ENCODE assay signal across 16 cellular contexts in genomic region chr9:34233691-34234090, GRCh38. TPM values are rescaled to one million over a fixed set of nuclear protein-coding genes. Genes with fewer than 3 reads are reported as not detected.
DNase-seq lines count a peak whose midpoint lies in the region; ATAC-seq and TF ChIP-seq lines count a peak whose summit lies in the region.
"Had no signal": no experiment of that assay in that cellular context is flagged by ENCODE, and none has a peak within 500 bp of the region (broad histone marks: within the 10 kb centered on the region; RNA-seq: fewer than 3 reads in every experiment).

No MANE protein-coding gene starts in this region.

- peak overlapping the region; percentile 11 to 77 (median 56) for H3K27ac Mint-ChIP-seq in CD4-positive, CD25-positive, alpha-beta regulatory T cell
- peak overlapping the region; percentile 18 for H3K27ac Mint-ChIP-seq in endodermal cell
- H3K27ac Mint-ChIP-seq: activated B cell treated with CpG ODN at 0.5 μM for 24 hours had no signal

- peaks cover 20% of the 10 kb centered on the region for H3K36me3 Mint-ChIP-seq in CD4-positive, CD25-positive, alpha-beta regulatory T cell
- peaks cover 30% of the 10 kb centered on the region for H3K36me3 Mint-ChIP-seq in endodermal cell (ENCODE audit: low read depth)

- no peaks in the 10 kb centered on the region for H3K4me1 ChIP-seq in CD4-positive, CD25-positive, alpha-beta regulatory T cell (ENCODE audit: control insufficient read depth, insufficient read depth, low read length, poor library complexity, severe bottlenecking)
- H3K4me1 ChIP-seq in IMR-90 (ENCODE audit: control insufficient read depth, insufficient read depth, low read length): no peaks in the 10 kb centered on the region; the same call in 1 of the 2 replicates
- no peaks in the 10 kb centered on the region for H3K4me1 ChIP-seq in endodermal cell (ENCODE audit: control insufficient read depth, insufficient read depth, low read length)
- H3K4me1 ChIP-seq in lung (ENCODE audit: control insufficient read depth in 2 of 2, insufficient read depth in 2 of 2, low read length in 2 of 2): peaks cover 0 to 10% of the 10 kb centered on the region in 2 donors

- 50 to 100% methylated on average over 1 of the region's 1 CpG for WGBS in IMR-90 (ENCODE audit: extremely low coverage in 2 of 2, insufficient read length in 1 of 2), 2 experiments
- 88 to 90% methylated on average over 1 of the region's 1 CpG for WGBS in endodermal cell (ENCODE audit: insufficient coverage in 1 of 2, insufficient read length in 1 of 2), 2 experiments
- WGBS in lung, 2 donors: 83 to 84% methylated on average over 1 of the region's 1 CpG

- no peaks in the 10 kb centered on the region for H3K27me3 ChIP-seq in CD4-positive, CD25-positive, alpha-beta regulatory T cell (ENCODE audit: control insufficient read depth, insufficient read depth, low read length)
- H3K27me3 ChIP-seq in IMR-90 (ENCODE audit: control insufficient read depth, insufficient read depth, low read length) (no peaks in the 10 kb centered on the region), endodermal cell (ENCODE audit: control insufficient read depth, insufficient read depth, low read length, poor library complexity, severe bottlenecking) (no peaks in the 10 kb centered on the region), lung (ENCODE audit: control insufficient read depth, insufficient read depth) (no peaks in the 10 kb centered on the region)
- H3K27me3 ChIP-seq: MG63 had no signal

- H3K9me3 ChIP-seq in CD4-positive, CD25-positive, alpha-beta regulatory T cell (ENCODE audit: control insufficient read depth in 2 of 2, low read length in 2 of 2): no peaks in the 10 kb centered on the region
- H3K9me3 ChIP-seq in IMR-90 (ENCODE audit: control insufficient read depth, insufficient read depth, low read length): no peaks in the 10 kb centered on the region
- H3K9me3 ChIP-seq in endodermal cell (ENCODE audit: control insufficient read depth, low read length): no peaks in the 10 kb centered on the region
- H3K9me3 ChIP-seq in lung (ENCODE audit: control insufficient read depth in 2 of 2, insufficient read depth in 1 of 2, low read length in 1 of 2): no peaks in the 10 kb centered on the region
- H3K9me3 ChIP-seq: MG63 had no signal

- no peak overlapping the region for H3K4me3 ChIP-seq in CD4-positive, CD25-positive, alpha-beta regulatory T cell (ENCODE audit: low read depth, low read length)
- no peak overlapping the region for H3K4me3 ChIP-seq in IMR-90 (ENCODE audit: insufficient read depth, low read depth, low read length)
- no peak overlapping the region for H3K4me3 ChIP-seq in endodermal cell (ENCODE audit: low read length)
- no peak overlapping the region for H3K4me3 ChIP-seq in lung
- H3K4me3 ChIP-seq: MG63 had no signal

- POLR2A ChIA-PET in IMR-90 (lab: Charles Lee; ENCODE audit: unreplicated experiment): no interaction called here

- ATAC-seq in CD4-positive, CD25-positive, alpha-beta regulatory T cell (ENCODE audit: low read depth in 2 of 2): no peak
- ATAC-seq in IMR-90 (ENCODE audit: low read depth) (peak; percentile 86), lung (ENCODE audit: insufficient read depth, low FRiP score) (peak; percentile 47), GM21528 (IDR thresholded peaks at IDR 0.05; ENCODE audit: low FRiP score, unreplicated experiment) (no peak)
- ATAC-seq: HepG2 had no signal

- peaks cover 6 to 32% (median 20%) of the 10 kb centered on the region in 4 donors for H3K4me1 Mint-ChIP-seq in CD4-positive, CD25-positive, alpha-beta regulatory T cell
- no peaks in the 10 kb centered on the region for H3K4me1 Mint-ChIP-seq in endodermal cell
- H3K4me1 Mint-ChIP-seq: activated B cell treated with CpG ODN at 0.5 μM for 24 hours had no signal

- dilution Hi-C loops in IMR-90 (cut with HindIII; ENCODE audit: low sequenced_read_pairs, unreplicated experiment): no loop called here

- no peak overlapping the region for H3K23ac ChIP-seq in IMR-90 (ENCODE audit: low read depth, low read length)

- no peak for TF ChIP-seq POLR2A in IMR-90 (IDR thresholded peaks at IDR 0.05; ENCODE audit: low read depth, low read length)

- H2BK5ac ChIP-seq in IMR-90 (ENCODE audit: low read depth, low read length, poor library complexity, severe bottlenecking): no peak overlapping the region

- H4K8ac ChIP-seq in IMR-90 (ENCODE audit: low read depth in 2 of 2, low read length in 2 of 2): no peak overlapping the region

- no peak for DNase-seq in CD4-positive, CD25-positive, alpha-beta regulatory T cell
- peak; percentile 60 for DNase-seq in IMR-90
- DNase-seq in endodermal cell: no peak
- DNase-seq in lung (ENCODE audit: low spot score): no peak
- no peak for DNase-seq in SHP77 treated with DMSO at 0.1 percent for 48 hours (lab: John Stamatoyannopoulos, UW)
- no peak for DNase-seq in SW 1271 (lab: John Stamatoyannopoulos, UW)
- DNase-seq in hepatic stellate cell (ENCODE audit: low spot score): no peak
- DNase-seq: activated B cell treated with CpG ODN at 0.5 μM for 24 hours; activated effector memory CD4-positive, alpha-beta T cell treated with Interleukin-2 at 50 U/mL for 16 hours; COR-L47; MG63; NCI-H146; NCI-H226; stimulated activated CD4-positive, alpha-beta T cell treated with anti-CD3 and anti-CD28 coated beads, Interleukin-4, amount 100 ng/mL, for 1 hour had no signal

- no peak overlapping the region for H3K4me2 ChIP-seq in IMR-90 (ENCODE audit: low read depth, low read length)

- peaks cover 3% of the 10 kb centered on the region; the same call in 1 of the 2 replicates for H3K9me1 ChIP-seq in IMR-90 (ENCODE audit: insufficient read depth, low read length)

- H3K27me3 Mint-ChIP-seq in CD4-positive, CD25-positive, alpha-beta regulatory T cell: no peaks in the 10 kb centered on the region
- no peaks in the 10 kb centered on the region for H3K27me3 Mint-ChIP-seq in endodermal cell (ENCODE audit: insufficient read depth)
- H3K27me3 Mint-ChIP-seq: activated B cell treated with CpG ODN at 0.5 μM for 24 hours had no signal

- H3K56ac ChIP-seq in IMR-90 (ENCODE audit: extremely low read depth, insufficient read depth, low read length): no peak overlapping the region

- in situ Hi-C loops in IMR-90 (cut with MboI; ENCODE audit: low sequenced_read_pairs): no loop called here

- no peak overlapping the region for H3K27ac ChIP-seq in CD4-positive, CD25-positive, alpha-beta regulatory T cell (ENCODE audit: insufficient read depth, low read length, poor library complexity, severe bottlenecking)
- no peak overlapping the region for H3K27ac ChIP-seq in IMR-90 (ENCODE audit: insufficient read depth, low read length)
- H3K27ac ChIP-seq in endodermal cell (ENCODE audit: low read depth, low read length): no peak overlapping the region
- H3K27ac ChIP-seq in lung (ENCODE audit: low read depth in 1 of 2, low read length in 1 of 2): no peak overlapping the region

- peaks cover 17 to 51% of the 10 kb centered on the region in 2 experiments for H3K79me1 ChIP-seq in IMR-90 (ENCODE audit: low read depth in 1 of 2, low read length in 2 of 2)

- H2AK9ac ChIP-seq in IMR-90 (replicated peaks; ENCODE audit: low read depth, low read length, poor library complexity): no peak overlapping the region

- H3K4ac ChIP-seq in IMR-90 (ENCODE audit: low read depth, low read length): no peak overlapping the region

- intact Hi-C loops in IMR-90 (cut with micrococcal nuclease): no loop called here

- no peak for TF ChIP-seq RAD21 in IMR-90 (IDR thresholded peaks at IDR 0.05; ENCODE audit: low read length)

- peaks cover 22% of the 10 kb centered on the region; the same call in 1 of the 2 replicates for H4K20me1 ChIP-seq in IMR-90 (ENCODE audit: insufficient read depth, low read length)

- no peak overlapping the region for H3K18ac ChIP-seq in IMR-90 (ENCODE audit: low read depth, low read length)

- no peak overlapping the region for H3K14ac ChIP-seq in IMR-90 (replicated peaks; ENCODE audit: low read depth, low read length)

- no TSS peak for BruUV-seq in IMR-90 (replicated peaks; lab: Mats Ljungman, UMichigan)

- no peak overlapping the region for H2BK20ac ChIP-seq in IMR-90 (ENCODE audit: low read depth, low read length)

- no peak overlapping the region for H2BK120ac ChIP-seq in IMR-90 (ENCODE audit: low read depth, low read length)

- no peak overlapping the region for H4K91ac ChIP-seq in IMR-90 (ENCODE audit: insufficient read depth, low read depth, low read length)

- no peak overlapping the region for H2AK5ac ChIP-seq in IMR-90 (ENCODE audit: low read depth, low read length)

- CTCF ChIA-PET in IMR-90 (lab: Yijun Ruan, JAX): no interaction called here

- no peak overlapping the region for H3K4me3 Mint-ChIP-seq in CD4-positive, CD25-positive, alpha-beta regulatory T cell
- H3K4me3 Mint-ChIP-seq in endodermal cell: no peak overlapping the region
- H3K4me3 Mint-ChIP-seq: activated B cell treated with CpG ODN at 0.5 μM for 24 hours had no signal

- peaks cover 47% of the 10 kb centered on the region for H3K36me3 ChIP-seq in CD4-positive, CD25-positive, alpha-beta regulatory T cell (ENCODE audit: control insufficient read depth, insufficient read depth, low read length)
- peaks cover 15% of the 10 kb centered on the region for H3K36me3 ChIP-seq in IMR-90 (ENCODE audit: control insufficient read depth, insufficient read depth, low read length)
- peaks cover 59% of the 10 kb centered on the region for H3K36me3 ChIP-seq in endodermal cell (ENCODE audit: control insufficient read depth, insufficient read depth, low read length)
- peaks cover 10 to 11% of the 10 kb centered on the region in 2 donors for H3K36me3 ChIP-seq in lung (ENCODE audit: control insufficient read depth in 2 of 2, insufficient read depth in 2 of 2, low read length in 2 of 2)

- H2BK15ac ChIP-seq in IMR-90 (ENCODE audit: low read depth, low read length): no peak overlapping the region

- H3K9me3 Mint-ChIP-seq in CD4-positive, CD25-positive, alpha-beta regulatory T cell: no peaks in the 10 kb centered on the region
- no peaks in the 10 kb centered on the region for H3K9me3 Mint-ChIP-seq in endodermal cell
- H3K9me3 Mint-ChIP-seq: activated B cell treated with CpG ODN at 0.5 μM for 24 hours had no signal

- TF ChIP-seq CTCF in IMR-90 (conservative IDR thresholded peaks at IDR 0.05; ENCODE audit: low read depth, low read length) (no peak), endodermal cell (conservative IDR thresholded peaks at IDR 0.05) (no peak), lung (IDR thresholded peaks at IDR 0.05; ENCODE audit: control extremely low read depth, extremely low read depth) (no peak)

- no peak overlapping the region for H4K5ac ChIP-seq in IMR-90 (ENCODE audit: low read depth, low read length)

- H2AFZ ChIP-seq in IMR-90 (replicated peaks; ENCODE audit: low read length, poor library complexity): no peak overlapping the region

- H3K9ac ChIP-seq in IMR-90 (ENCODE audit: low read depth, low read length): no peak overlapping the region
- H3K9ac ChIP-seq in endodermal cell (ENCODE audit: extremely low read depth, low read length, poor library complexity, severe bottlenecking): no peak overlapping the region

RNA-seq across cellular contexts. Expression of gene UBAP1, which starts 54.8 kb away (rescaled TPM):
- total RNA-seq in CD4-positive, CD25-positive, alpha-beta regulatory T cell: 70.7 TPM
- polyA plus RNA-seq in CD4-positive, CD25-positive, alpha-beta regulatory T cell: 10 to 100 TPM; 52.9 to 60.0 (median 55.4) TPM
- total RNA-seq in IMR-90 (2012; rRNA removed) (28.3 and 30.6 TPM in 2 replicates), endodermal cell (10 to 100 TPM; 36.4 to 39.8 TPM), lung (10 to 100 TPM; 39.2 to 46.4 TPM)
- polyA plus RNA-seq in IMR-90 (2012; rRNA removed) (35.4 and 37.0 TPM in 2 replicates), lung (10 to 100 TPM; 25.6 to 53.9 TPM)
- 16.1 and 17.7 TPM in 2 replicates for polyA plus RNA-seq in IMR-90 (2012; cell fraction: cytosol; rRNA removed)
- polyA plus RNA-seq in IMR-90 (2012; cell fraction: nucleus; rRNA removed; ENCODE audit: low replicate concordance): 12.0 and 26.9 TPM in 2 replicates
- polyA plus RNA-seq in endodermal cell (2013, experiment 1 of 2): 37.1 TPM
- polyA plus RNA-seq in endodermal cell (2013, experiment 2 of 2): 37.3 TPM

Comparison
In these comparisons a context has a peak if more than half of its experiments do, and no peak if none do; other contexts are left out.
1. ATAC-seq: peak in IMR-90 (single experiment) and lung (single experiment); none in CD4-positive, CD25-positive, alpha-beta regulatory T cell (0 of 2) and GM21528 (single experiment).